In the genomic region with DNA sequence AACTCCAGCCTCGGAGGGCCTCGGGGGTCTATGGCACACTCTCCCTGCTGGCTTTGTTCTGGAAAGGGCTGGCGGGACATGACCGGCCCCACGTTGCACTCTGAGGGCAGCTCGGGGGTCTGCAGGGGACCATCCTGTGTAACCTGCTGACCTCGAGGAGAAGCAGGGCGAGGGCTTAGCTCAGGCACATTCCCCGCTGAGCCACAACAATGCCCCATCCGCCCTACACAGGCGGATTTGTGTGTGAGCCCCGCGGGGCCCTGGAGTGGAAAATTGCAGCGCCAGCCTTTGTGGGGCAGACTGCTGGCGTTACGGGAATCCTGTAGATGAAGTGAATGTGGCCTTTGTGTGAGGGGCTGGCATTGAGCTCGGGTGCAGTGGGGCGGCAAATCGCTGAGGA, we compare ENCODE assay signal across 13 cellular contexts. TPM values are rescaled to one million over a fixed set of nuclear protein-coding genes. Genes with fewer than 3 reads are reported as not detected.
"Had no signal": no experiment of that assay in that cellular context is flagged by ENCODE, and none has a peak within 500 bp of the region (broad histone marks: within the 10 kb centered on the region; RNA-seq: fewer than 3 reads in every experiment).

No MANE protein-coding gene starts in this region.

RNA-seq across cellular contexts. Expression of a gene that starts 9.5 kb away (rescaled TPM):
- total RNA-seq: activated B cell treated with CpG ODN at 0.5 μM for 24 hours; activated CD4-positive, alpha-beta memory T cell treated with anti-CD3 and anti-CD28 coated beads for 36 hours; activated CD4-positive, alpha-beta memory T cell treated with anti-CD3 and anti-CD28 coated beads, Interleukin-2, amount 10 ng/mL, durations not matched to agents 7 days and 5 days; activated CD4-positive, alpha-beta T cell treated with anti-CD3 and anti-CD28 coated beads for 36 hours; activated CD4-positive, alpha-beta T cell treated with anti-CD3 and anti-CD28 coated beads, Interleukin-2, amount 10 ng/mL, durations not matched to agents 24 days and 14 days; activated CD4-positive, alpha-beta T cell treated with anti-CD3 and anti-CD28 coated beads, Interleukin-2, amount 10 ng/mL, durations not matched to agents 7 days and 5 days; activated CD8-positive, alpha-beta memory T cell treated with anti-CD3 and anti-CD28 coated beads for 36 hours; activated CD8-positive, alpha-beta memory T cell treated with anti-CD3 and anti-CD28 coated beads, Interleukin-2, amount 10 ng/mL, durations not matched to agents 7 days and 5 days; activated CD8-positive, alpha-beta T cell treated with anti-CD3 and anti-CD28 coated beads for 36 hours; activated CD8-positive, alpha-beta T cell treated with anti-CD3 and anti-CD28 coated beads, Interleukin-2, amount 10 ng/mL, durations not matched to agents 7 days and 5 days; T-helper 1 cell treated with Interleukin-12 subunit alpha and Interleukin-12 subunit beta and Interleukin-4 antibody, amounts not matched to agents 30 ng/mL and 1 ng/mL, for 36 hours; T-helper 17 cell; T-helper 2 cell treated with Interferon-gamma antibody and Interleukin-4, amounts not matched to agents 100 ng/mL and 5 ng/mL, for 36 hours had no signal
